Comparison of ENCODE assay signal across 15 cellular contexts in genomic region chr14:57755018-57755521, GRCh38.
A peak's percentile ranks its signal among the peaks of the same experiment; 100 is the strongest.
DNase-seq lines count a peak whose midpoint lies in the region; ATAC-seq and TF ChIP-seq lines count a peak whose summit lies in the region.
"Had no signal": no experiment of that assay in that cellular context is flagged by ENCODE, and none has a peak within 500 bp of the region (broad histone marks: within the 10 kb centered on the region; RNA-seq: fewer than 3 reads in every experiment).

No MANE protein-coding gene starts in this region.

- intact Hi-C loops in left lung (cut with DNase I) = no loop called here

- H3K9me3 Mint-ChIP-seq in endodermal cell = peaks cover 2% of the 10 kb centered on the region
- peaks cover 0 to 4% of the 10 kb centered on the region in 2 donors for H3K9me3 Mint-ChIP-seq in activated naive CD4-positive, alpha-beta T cell treated with anti-CD3 and anti-CD28 coated beads, Interleukin-2, amount 50 U/mL, for 72 hours

- no peak overlapping the region for H3K4me3 ChIP-seq in endodermal cell (ENCODE audit: low read length)
- H3K4me3 ChIP-seq in left lung = no peak overlapping the region
- H3K4me3 ChIP-seq: PC-9 had no signal

- peaks cover 31% of the 10 kb centered on the region for H3K4me1 Mint-ChIP-seq in endodermal cell
- H3K4me1 Mint-ChIP-seq: CD14-positive monocyte had no signal

- no peak for ATAC-seq in activated naive CD4-positive, alpha-beta T cell treated with anti-CD3 and anti-CD28 coated beads, Interleukin-2, amount 50 U/mL, for 72 hours
- ATAC-seq in HG03432 (IDR thresholded peaks at IDR 0.05; ENCODE audit: unreplicated experiment) (no peak), left lung (no peak)

- H3K27ac Mint-ChIP-seq in endodermal cell = peak overlapping the region; percentile 12
- H3K27ac Mint-ChIP-seq in activated naive CD4-positive, alpha-beta T cell treated with anti-CD3 and anti-CD28 coated beads, Interleukin-2, amount 50 U/mL, for 72 hours = no peak overlapping the region
- H3K27ac Mint-ChIP-seq: CD14-positive monocyte had no signal

- H3K9me3 ChIP-seq in endodermal cell (ENCODE audit: control insufficient read depth, low read length) (peaks cover 1% of the 10 kb centered on the region), left lung (peaks cover 0 to 2% of the 10 kb centered on the region in 2 donors)

- WGBS in endodermal cell (ENCODE audit: insufficient coverage in 1 of 2, insufficient read length in 1 of 2), 2 experiments = 69 to 80% methylated on average over 1 to 6 of the region's 6 CpGs

- peaks cover 15% of the 10 kb centered on the region for H3K4me1 ChIP-seq in endodermal cell (ENCODE audit: control insufficient read depth, insufficient read depth, low read length)
- H3K4me1 ChIP-seq in left lung = no peaks in the 10 kb centered on the region

- H3K36me3 ChIP-seq in endodermal cell (ENCODE audit: control insufficient read depth, insufficient read depth, low read length) (no peaks in the 10 kb centered on the region), left lung (no peaks in the 10 kb centered on the region)

- H3K36me3 Mint-ChIP-seq in endodermal cell (ENCODE audit: low read depth) = no peaks in the 10 kb centered on the region
- no peaks in the 10 kb centered on the region for H3K36me3 Mint-ChIP-seq in activated naive CD4-positive, alpha-beta T cell treated with anti-CD3 and anti-CD28 coated beads, Interleukin-2, amount 50 U/mL, for 72 hours
- H3K36me3 Mint-ChIP-seq: CD14-positive monocyte had no signal

- H3K27ac ChIP-seq in endodermal cell (ENCODE audit: low read depth, low read length) (no peak overlapping the region), left lung (no peak overlapping the region)
- H3K27ac ChIP-seq: PC-9 had no signal

- no peak overlapping the region for H3K9ac ChIP-seq in endodermal cell (ENCODE audit: extremely low read depth, low read length, poor library complexity, severe bottlenecking)

- H3K27me3 Mint-ChIP-seq in endodermal cell (ENCODE audit: insufficient read depth) = no peaks in the 10 kb centered on the region

- no peak for TF ChIP-seq CTCF in endodermal cell (conservative IDR thresholded peaks at IDR 0.05)
- no peak for TF ChIP-seq CTCF in left lung (IDR thresholded peaks at IDR 0.05)

- H3K4me3 Mint-ChIP-seq in endodermal cell = no peak overlapping the region
- H3K4me3 Mint-ChIP-seq: CD14-positive monocyte had no signal

- no peaks in the 10 kb centered on the region for H3K27me3 ChIP-seq in endodermal cell (ENCODE audit: control insufficient read depth, insufficient read depth, low read length, poor library complexity, severe bottlenecking)
- H3K27me3 ChIP-seq in left lung = no peaks in the 10 kb centered on the region

- DNase-seq in NCI-H345 (lab: John Stamatoyannopoulos, UW) (peak; percentile 51), NCI-H345 treated with DMSO at 0.1 percent for 48 hours (lab: John Stamatoyannopoulos, UW; ENCODE audit: unreplicated experiment) (no peak), NCI-H2171 treated with DMSO at 0.1 percent for 48 hours (lab: John Stamatoyannopoulos, UW) (peak; percentile 87), endodermal cell (no peak), cerebellum (ENCODE audit: low spot score) (no peak), left lung (no peak)
- no peak for DNase-seq in activated naive CD4-positive, alpha-beta T cell treated with anti-CD3 and anti-CD28 coated beads, Interleukin-2, amount 50 U/mL, for 72 hours (ENCODE audit: low spot score in 2 of 2)
- DNase-seq: DMS79 treated with DMSO at 0.1 percent for 48 hours, GF-D8, IMR-90, NCI-H1694 treated with DMSO at 0.1 percent for 48 hours, NCI-H226, PC-9 had no signal

Comparison
In these comparisons a context has a peak if more than half of its experiments do, and no peak if none do; other contexts are left out.
1. DNase-seq: peak in NCI-H345 (single experiment) and NCI-H2171 treated with DMSO at 0.1 percent for 48 hours (single experiment); none in NCI-H345 treated with DMSO at 0.1 percent for 48 hours (single experiment), endodermal cell (single experiment), activated naive CD4-positive, alpha-beta T cell treated with anti-CD3 and anti-CD28 coated beads, Interleukin-2, amount 50 U/mL, for 72 hours (0 of 2), cerebellum (single experiment) and left lung (0 of 2).